ENCODE assay signal across 27 cellular contexts in genomic region chr4:71913275-71913674, GRCh38.
DNase-seq lines count a peak whose midpoint lies in the region; TF ChIP-seq lines count a peak whose summit lies in the region.
"Had no signal": no experiment of that assay in that cellular context is flagged by ENCODE, and none has a peak within 500 bp of the region (broad histone marks: within the 10 kb centered on the region; RNA-seq: fewer than 3 reads in every experiment).

No MANE protein-coding gene starts in this region.

- H3K36me3 ChIP-seq in neural cell (ENCODE audit: insufficient read depth, low read length): no peaks in the 10 kb centered on the region
- H3K36me3 ChIP-seq: BE2C; BLaER1; BLaER1 treated with 17β-estradiol and CSF1 and Interleukin-3, amounts not matched to agents 10 nM and 100 nM had no signal

- TF ChIP-seq CTCF in neural cell (IDR thresholded peaks at IDR 0.05; ENCODE audit: poor library complexity, severe bottlenecking): no peak

- peak overlapping the region; percentile 54 for H3K27ac ChIP-seq in neural cell (ENCODE audit: low read length)
- H3K27ac ChIP-seq: 22Rv1; A549; BLaER1; BLaER1 treated with 17β-estradiol and CSF1 and Interleukin-3, amounts not matched to agents 10 nM and 100 nM; C4-2B had no signal

- no peaks in the 10 kb centered on the region for H3K9me3 ChIP-seq in neural cell (ENCODE audit: low read length)
- H3K9me3 ChIP-seq: A549; BE2C; BLaER1; BLaER1 treated with 17β-estradiol and CSF1 and Interleukin-3, amounts not matched to agents 10 nM and 100 nM; Caco-2 had no signal

- H3K27me3 ChIP-seq in neural cell (ENCODE audit: insufficient read depth, low read depth, low read length): no peaks in the 10 kb centered on the region
- H3K27me3 ChIP-seq: BE2C; BLaER1; BLaER1 treated with 17β-estradiol and CSF1 and Interleukin-3, amounts not matched to agents 10 nM and 100 nM had no signal

- TF ChIP-seq EP300 in neural cell (conservative IDR thresholded peaks at IDR 0.05; ENCODE audit: poor library complexity, severe bottlenecking): peak; percentile 88

- no peaks in the 10 kb centered on the region for H4K20me1 ChIP-seq in neural cell (ENCODE audit: insufficient read depth)
- H4K20me1 ChIP-seq: BLaER1; BLaER1 treated with 17β-estradiol and CSF1 and Interleukin-3, amounts not matched to agents 10 nM and 100 nM had no signal

- no peak overlapping the region for H2AFZ ChIP-seq in neural cell (ENCODE audit: low read depth, low read length)

- no peak for TF ChIP-seq RAD21 in neural cell (conservative IDR thresholded peaks at IDR 0.05)

- no peaks in the 10 kb centered on the region for H3K9me2 ChIP-seq in neural cell (ENCODE audit: insufficient read depth, low read length)

- H3K4me3 ChIP-seq in neural cell (ENCODE audit: low read length): no peak overlapping the region
- H3K4me3 ChIP-seq: A549; BLaER1; BLaER1 treated with 17β-estradiol and CSF1 and Interleukin-3, amounts not matched to agents 10 nM and 100 nM had no signal

- no peak for DNase-seq in mucosa of gallbladder (ENCODE audit: low spot score)
- DNase-seq: 8988T; ACHN; AML-193; BE2C; C1 segment of cervical spinal cord; Caco-2; Calu3; CD4-positive, alpha-beta memory T cell; CD4-positive, alpha-beta T cell; CD4-positive, CD25-positive, alpha-beta regulatory T cell; CD8-positive, alpha-beta memory T cell; CD8-positive, alpha-beta T cell; COR-L47; DMS 273 treated with DMSO at 0.1 percent for 48 hours; DMS153; DMS53; DMS79; DMS79 treated with DMSO at 0.1 percent for 48 hours; DND-41; EL had no signal

- no peaks in the 10 kb centered on the region for H3F3A ChIP-seq in neural cell (ENCODE audit: insufficient read depth, low read length, poor library complexity, severe bottlenecking)

- no peak overlapping the region for H3K9ac ChIP-seq in neural cell (ENCODE audit: low read length)
- H3K9ac ChIP-seq: BLaER1; BLaER1 treated with 17β-estradiol and CSF1 and Interleukin-3, amounts not matched to agents 10 nM and 100 nM had no signal

- H3K79me2 ChIP-seq in neural cell (replicated peaks; ENCODE audit: insufficient read depth, low read length): no peaks in the 10 kb centered on the region

- peak overlapping the region; percentile 8 for H3K4me2 ChIP-seq in neural cell (ENCODE audit: low read length)
- H3K4me2 ChIP-seq: A549; BLaER1; BLaER1 treated with 17β-estradiol and CSF1 and Interleukin-3, amounts not matched to agents 10 nM and 100 nM had no signal

TF ChIP-seq in neural cell, 6 proteins besides CTCF, POLR2A, EP300 and RAD21:
- TF ChIP-seq SMC3 (conservative IDR thresholded peaks at IDR 0.05; ENCODE audit: poor library complexity): no peak
- peak; percentile 31 for TF ChIP-seq REST (IDR thresholded peaks at IDR 0.05; ENCODE audit: borderline replicate concordance)
- TF ChIP-seq EZH2 (IDR thresholded peaks at IDR 0.05; ENCODE audit: borderline replicate concordance, insufficient read depth, low read length, poor library complexity, severe bottlenecking): no peak
- peak; percentile 51 for TF ChIP-seq POLR2AphosphoS5 (IDR thresholded peaks at IDR 0.05)
